1 cellular context compared by ENCODE assay signal in genomic region chr5:178196986-178197385, GRCh38.
TF ChIP-seq lines count a peak whose summit lies in the region.

No MANE protein-coding gene starts in this region.

TF ChIP-seq in endothelial cell of umbilical vein, 7 proteins besides CTCF, POLR2A, EP300 and RAD21:
- no peak for TF ChIP-seq JUN (IDR thresholded peaks at IDR 0.05; ENCODE audit: borderline replicate concordance, insufficient read depth, insufficient read length, low read depth)
- TF ChIP-seq EZH2 (IDR thresholded peaks at IDR 0.05; ENCODE audit: borderline replicate concordance, low read depth, low read length, severe bottlenecking), result no peak
- no peak for TF ChIP-seq MYC (IDR thresholded peaks at IDR 0.05; ENCODE audit: low read depth, low read length)
- no peak for TF ChIP-seq FOS (IDR thresholded peaks at IDR 0.05; ENCODE audit: borderline replicate concordance, insufficient read depth, low read length)
- no peak for TF ChIP-seq POLR2AphosphoS5 (IDR thresholded peaks at IDR 0.05; ENCODE audit: insufficient read depth, low read depth, low read length)
- no peak for TF ChIP-seq GATA2 (IDR thresholded peaks at IDR 0.05; ENCODE audit: insufficient read depth, insufficient read length, low read depth, low read length)
- no peak for TF ChIP-seq MAX (IDR thresholded peaks at IDR 0.05; ENCODE audit: insufficient read depth, insufficient read length)
